In the genomic region with DNA sequence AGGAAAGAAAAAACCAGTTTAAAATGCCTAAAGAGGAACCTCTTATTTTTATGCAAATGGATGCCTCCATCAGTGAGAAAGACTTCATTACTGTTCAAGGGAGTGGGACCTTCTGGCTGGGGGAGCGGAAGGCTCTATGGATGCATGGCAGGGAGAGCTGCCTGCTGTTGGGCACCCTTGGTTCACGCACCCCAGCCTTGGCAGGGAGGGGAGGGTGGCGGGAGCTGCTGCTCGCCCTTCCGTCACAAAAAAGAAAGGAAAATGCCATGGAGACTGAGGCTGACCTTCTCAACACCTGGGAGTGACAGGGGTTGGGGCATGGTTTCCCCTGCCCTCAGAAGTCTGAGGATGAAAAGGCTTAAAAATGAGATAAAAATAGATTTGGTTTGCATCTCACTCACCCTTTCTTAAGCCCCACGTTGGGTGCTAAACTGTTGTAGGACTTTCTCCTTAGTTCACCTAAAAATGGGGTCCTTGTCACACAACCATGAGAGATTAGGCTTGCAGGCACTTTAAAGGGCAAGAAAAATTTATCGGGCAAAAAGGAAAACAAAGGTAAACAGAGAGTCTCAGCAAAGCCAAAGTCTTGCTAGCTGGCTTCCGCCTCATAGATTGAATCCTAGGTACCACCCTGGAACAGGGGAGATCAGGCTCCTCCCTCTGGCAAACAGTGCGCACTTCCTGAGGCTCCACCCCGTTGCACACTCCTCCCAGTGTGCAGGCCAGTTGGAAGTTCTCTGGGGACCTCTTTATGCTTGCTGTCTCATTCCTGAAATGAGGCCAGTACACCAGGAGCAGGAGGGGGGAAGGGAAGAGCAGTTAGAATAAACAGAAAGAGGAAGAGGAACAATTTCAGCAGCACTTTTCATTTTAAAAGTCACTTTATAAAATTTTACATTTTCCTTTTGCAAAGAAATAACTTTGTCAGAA, we compare ENCODE assay signal across 9 cellular contexts. TPM values are rescaled to one million over a fixed set of nuclear protein-coding genes. Genes with fewer than 3 reads are reported as not detected.
A peak's percentile ranks its signal among the peaks of the same experiment; 100 is the strongest.
DNase-seq lines count a peak whose midpoint lies in the region; ATAC-seq and TF ChIP-seq lines count a peak whose summit lies in the region.
"Had no signal": no experiment of that assay in that cellular context is flagged by ENCODE, and none has a peak within 500 bp of the region (broad histone marks: within the 10 kb centered on the region; RNA-seq: fewer than 3 reads in every experiment).

No MANE protein-coding gene starts in this region.

- no peak for TF ChIP-seq CTCF in foreskin fibroblast (IDR thresholded peaks at IDR 0.05; ENCODE audit: low read depth, low read length)

- intact Hi-C loops in sciatic nerve (cut with DNase I), result no loop called here

- DNase-seq in AG08396 (ENCODE audit: low spot score) (peak; percentile 43), foreskin fibroblast (peak; percentile 1 to 6), sciatic nerve (ENCODE audit: low spot score) (peak; percentile 79)
- DNase-seq in natural killer cell treated with Interleukin-12 subunit alpha and Interleukin-12 subunit beta and Interleukin-15 and Interleukin-18, amount 100 ng/mL, for 72 hours (ENCODE audit: low spot score), result no peak

- H3K4me3 ChIP-seq in foreskin fibroblast (ENCODE audit: low read depth in 1 of 2, low read length in 2 of 2), result no peak overlapping the region

- no peak overlapping the region for H3K4me3 Mint-ChIP-seq in natural killer cell treated with Interleukin-12 subunit alpha and Interleukin-12 subunit beta and Interleukin-15 and Interleukin-18, amount 100 ng/mL, for 72 hours

- TF ChIP-seq POLR2A in GM18526 (IDR thresholded peaks at IDR 0.05; ENCODE audit: extremely low read depth, insufficient read length) (peak; percentile 42), Raji (IDR thresholded peaks at IDR 0.05; ENCODE audit: insufficient read depth, low read depth, low read length) (peak; percentile 59)

- ATAC-seq in HG02938 (IDR thresholded peaks at IDR 0.05; ENCODE audit: unreplicated experiment) (peak; percentile 64), sciatic nerve (peak; percentile 100), HG03135 (IDR thresholded peaks at IDR 0.05; ENCODE audit: unreplicated experiment) (no peak)
- ATAC-seq in natural killer cell treated with Interleukin-12 subunit alpha and Interleukin-12 subunit beta and Interleukin-15 and Interleukin-18, amount 100 ng/mL, for 72 hours, result no peak
- ATAC-seq: HCT116 had no signal

- peaks cover 30% of the 10 kb centered on the region for H3K36me3 Mint-ChIP-seq in natural killer cell treated with Interleukin-12 subunit alpha and Interleukin-12 subunit beta and Interleukin-15 and Interleukin-18, amount 100 ng/mL, for 72 hours

- H3K4me1 Mint-ChIP-seq in natural killer cell treated with Interleukin-12 subunit alpha and Interleukin-12 subunit beta and Interleukin-15 and Interleukin-18, amount 100 ng/mL, for 72 hours (ENCODE audit: low read depth in 2 of 2), result peaks cover 0 to 8% of the 10 kb centered on the region in 2 donors

- H3K27ac Mint-ChIP-seq in natural killer cell treated with Interleukin-12 subunit alpha and Interleukin-12 subunit beta and Interleukin-15 and Interleukin-18, amount 100 ng/mL, for 72 hours, result no peak overlapping the region

- H3K9me3 Mint-ChIP-seq in natural killer cell treated with Interleukin-12 subunit alpha and Interleukin-12 subunit beta and Interleukin-15 and Interleukin-18, amount 100 ng/mL, for 72 hours, result peaks cover 14% of the 10 kb centered on the region

- H3K27me3 Mint-ChIP-seq in natural killer cell treated with Interleukin-12 subunit alpha and Interleukin-12 subunit beta and Interleukin-15 and Interleukin-18, amount 100 ng/mL, for 72 hours, result no peaks in the 10 kb centered on the region

RNA-seq across cellular contexts. Expression of gene PHKB, which starts 31.6 kb away (rescaled TPM):
- total RNA-seq in sciatic nerve, result 94.2 TPM
- total RNA-seq in natural killer cell treated with Interleukin-12 subunit alpha and Interleukin-12 subunit beta and Interleukin-15 and Interleukin-18, amount 100 ng/mL, for 72 hours, result 10 to 100 TPM; 32.7 to 46.7 TPM

RNA-seq across cellular contexts. Expression of gene ITFG1, which starts 31.8 kb away (rescaled TPM):
- 50.0 TPM for total RNA-seq in sciatic nerve
- total RNA-seq in natural killer cell treated with Interleukin-12 subunit alpha and Interleukin-12 subunit beta and Interleukin-15 and Interleukin-18, amount 100 ng/mL, for 72 hours, result 10 to 100 TPM; 26.9 to 31.8 TPM

Comparison
In these comparisons a context has a peak if more than half of its experiments do, and no peak if none do; other contexts are left out.
1. ATAC-seq: peak in HG02938 (single experiment) and sciatic nerve (single experiment); none in HG03135 (single experiment) and natural killer cell treated with Interleukin-12 subunit alpha and Interleukin-12 subunit beta and Interleukin-15 and Interleukin-18, amount 100 ng/mL, for 72 hours (0 of 2).